Comparison of ENCODE assay signal across 24 cellular contexts in genomic region chr3:196489747-196490146, GRCh38. TPM values are rescaled to one million over a fixed set of nuclear protein-coding genes. Genes with fewer than 3 reads are reported as not detected.
"Had no signal": no experiment of that assay in that cellular context is flagged by ENCODE, and none has a peak within 500 bp of the region (broad histone marks: within the 10 kb centered on the region; RNA-seq: fewer than 3 reads in every experiment).

No MANE protein-coding gene starts in this region.

- FAIRE-seq: astrocyte, keratinocyte had no signal

- H3K4me3 Mint-ChIP-seq: activated CD4-positive, alpha-beta T cell treated with anti-CD3 and anti-CD28 coated beads, Interleukin-2, amount 10 ng/mL, durations not matched to agents 24 days and 14 days; naive thymus-derived CD8-positive, alpha-beta T cell; stimulated activated memory B cell treated with anti-CD40 and anti-IgM and Interleukin-4, amounts not matched to agents 10 μg/mL and 1 μg/mL and 100 μg/mL, for 72 hours had no signal

- H3K27ac ChIP-seq: adrenal gland, left ventricle myocardium inferior, ovary, thoracic aorta had no signal

- ATAC-seq: naive thymus-derived CD8-positive, alpha-beta T cell; sciatic nerve; stimulated activated memory B cell treated with anti-CD40 and anti-IgM and Interleukin-4, amounts not matched to agents 10 μg/mL and 1 μg/mL and 100 μg/mL, for 72 hours had no signal

- H3K27me3 Mint-ChIP-seq: activated CD4-positive, alpha-beta T cell treated with anti-CD3 and anti-CD28 coated beads, Interleukin-2, amount 10 ng/mL, durations not matched to agents 24 days and 14 days; naive thymus-derived CD8-positive, alpha-beta T cell; stimulated activated memory B cell treated with anti-CD40 and anti-IgM and Interleukin-4, amounts not matched to agents 10 μg/mL and 1 μg/mL and 100 μg/mL, for 72 hours had no signal

- H3K36me3 ChIP-seq: ovary had no signal

- H3K9me3 Mint-ChIP-seq: activated CD4-positive, alpha-beta T cell treated with anti-CD3 and anti-CD28 coated beads, Interleukin-2, amount 10 ng/mL, durations not matched to agents 24 days and 14 days; naive thymus-derived CD8-positive, alpha-beta T cell; stimulated activated memory B cell treated with anti-CD40 and anti-IgM and Interleukin-4, amounts not matched to agents 10 μg/mL and 1 μg/mL and 100 μg/mL, for 72 hours had no signal

- H3K9me3 ChIP-seq: adrenal gland, left ventricle myocardium inferior, ovary, thoracic aorta had no signal

- H3K4me1 ChIP-seq: adrenal gland had no signal

- H3K4me3 ChIP-seq: adrenal gland, left ventricle myocardium inferior, ovary, thoracic aorta had no signal

- DNase-seq: activated CD4-positive, alpha-beta T cell treated with anti-CD3 and anti-CD28 coated beads, Interleukin-2, amount 10 ng/mL, durations not matched to agents 24 days and 14 days; activated CD8-positive, alpha-beta memory T cell treated with anti-CD3 and anti-CD28 coated beads for 24 hours; activated CD8-positive, alpha-beta memory T cell treated with anti-CD3 and anti-CD28 coated beads, Interleukin-2, amount 50 U/mL, for 48 hours; activated effector memory CD4-positive, alpha-beta T cell treated with anti-CD3 and anti-CD28 coated beads, Interleukin-2, amount 50 U/mL, for 16 hours; activated naive CD4-positive, alpha-beta T cell treated with anti-CD3 and anti-CD28 coated beads, Interleukin-2, amount 50 U/mL, for 16 hours; activated T-cell treated with anti-CD3 and anti-CD28 coated beads, Interleukin-2, amount 50 U/mL, for 48 hours; adrenal gland; dermis blood vessel endothelial cell; effector memory CD4-positive, alpha-beta T cell; foreskin fibroblast; left ventricle myocardium inferior; naive thymus-derived CD8-positive, alpha-beta T cell; ovary; stimulated activated CD4-positive, alpha-beta T cell treated with anti-CD3 and anti-CD28 coated beads, Interleukin-4, amount 100 ng/mL, for 24 hours; T-helper 1 cell; T1000 had no signal

- H3K27ac Mint-ChIP-seq: activated CD4-positive, alpha-beta T cell treated with anti-CD3 and anti-CD28 coated beads, Interleukin-2, amount 10 ng/mL, durations not matched to agents 24 days and 14 days; stimulated activated memory B cell treated with anti-CD40 and anti-IgM and Interleukin-4, amounts not matched to agents 10 μg/mL and 1 μg/mL and 100 μg/mL, for 72 hours had no signal

- H3K27me3 ChIP-seq: adrenal gland, ovary had no signal

RNA-seq across cellular contexts. Expression of gene SMCO1, which starts 25.4 kb away (rescaled TPM):
- total RNA-seq: activated CD4-positive, alpha-beta T cell treated with anti-CD3 and anti-CD28 coated beads, Interleukin-2, amount 10 ng/mL, durations not matched to agents 24 days and 14 days; adrenal gland; astrocyte; chondrocyte; dermis blood vessel endothelial cell; mucosa of gallbladder; naive thymus-derived CD8-positive, alpha-beta T cell; ovary; sciatic nerve; thoracic aorta; urinary bladder had no signal
- polyA plus RNA-seq: keratinocyte; naive thymus-derived CD8-positive, alpha-beta T cell; ovary; urinary bladder had no signal
